ENCODE assay signal across 25 cellular contexts in genomic region chr6:135301304-135301703, GRCh38.
"Had no signal": no experiment of that assay in that cellular context is flagged by ENCODE, and none has a peak within 500 bp of the region (broad histone marks: within the 10 kb centered on the region; RNA-seq: fewer than 3 reads in every experiment).

No MANE protein-coding gene starts in this region.

- DNase-seq: kidney; left colon; left lung; lower lobe of right lung; mammary epithelial cell; mesenchymal stem cell; naive thymus-derived CD8-positive, alpha-beta T cell; nucleus accumbens; retina; right cardiac atrium; stimulated activated CD4-positive, alpha-beta T cell treated with anti-CD3 and anti-CD28 coated beads, Interleukin-12 subunit alpha, Interleukin-12 subunit beta, amount 100 ng/mL, for 4 hours; stimulated activated CD4-positive, alpha-beta T cell treated with anti-CD3 and anti-CD28 coated beads, Interleukin-15, amount 100 ng/mL, for 24 hours; stimulated activated CD4-positive, alpha-beta T cell treated with anti-CD3 and anti-CD28 coated beads, Interleukin-2, amount 100 ng/mL, for 24 hours; stimulated activated CD4-positive, alpha-beta T cell treated with anti-CD3 and anti-CD28 coated beads, Interleukin-4, amount 100 ng/mL, for 1 hour; stimulated activated naive CD4-positive, alpha-beta T cell; tibial artery; trophoblast cell; upper lobe of right lung had no signal

- H3K4me1 ChIP-seq: lower lobe of right lung, parathyroid adenoma, suprapubic skin, tibial artery, upper lobe of right lung had no signal

- H3K4me2 ChIP-seq: hepatocyte had no signal

- H3K4me3 ChIP-seq: hepatocyte, left lung, lower lobe of right lung, skin epidermis, suprapubic skin, thoracic aorta, tibial artery, upper lobe of right lung had no signal

- H3K36me3 ChIP-seq: left lung, lower lobe of right lung, suprapubic skin, thoracic aorta, upper lobe of right lung had no signal

- H3K27ac ChIP-seq: hepatocyte, left lung, lower lobe of right lung, parathyroid adenoma, skin epidermis, suprapubic skin, thoracic aorta, tibial artery, upper lobe of right lung had no signal

- H3K27me3 ChIP-seq: hepatocyte, left lung, suprapubic skin, tibial artery, upper lobe of right lung had no signal

- H3K9me3 ChIP-seq: left lung, lower lobe of right lung, suprapubic skin, thoracic aorta, tibial artery, upper lobe of right lung had no signal

- ATAC-seq: left colon; left lung; lower lobe of right lung; naive thymus-derived CD8-positive, alpha-beta T cell; right cardiac atrium; sciatic nerve; stimulated activated effector memory CD8-positive, alpha-beta T cell treated with anti-CD3 and anti-CD28 coated beads, Interleukin-12 subunit alpha, Interleukin-12 subunit beta, amount 100 ng/mL, for 72 hours; upper lobe of right lung had no signal

- H2AFZ ChIP-seq: hepatocyte, parathyroid adenoma had no signal

- H3K79me2 ChIP-seq: hepatocyte, parathyroid adenoma had no signal
